ENCODE assay signal across 8 cellular contexts in genomic region chr2:26243643-26244478, GRCh38. TPM values are rescaled to one million over a fixed set of nuclear protein-coding genes. Genes with fewer than 3 reads are reported as not detected.
DNase-seq lines count a peak whose midpoint lies in the region; ATAC-seq and TF ChIP-seq lines count a peak whose summit lies in the region.

No MANE protein-coding gene starts in this region.

- peak overlapping the region; percentile 95 for H3K4me3 ChIP-seq in CD4-positive, CD25-positive, alpha-beta regulatory T cell (ENCODE audit: low read depth, low read length)
- peak overlapping the region; percentile 68 to 97 (median 83) for H3K4me3 ChIP-seq in breast epithelium
- peak overlapping the region; percentile 88 for H3K4me3 ChIP-seq in kidney epithelial cell (ENCODE audit: low read depth, low read length)

- H3K36me3 ChIP-seq in CD4-positive, CD25-positive, alpha-beta regulatory T cell (ENCODE audit: control insufficient read depth, insufficient read depth, low read length): no peaks in the 10 kb centered on the region
- no peaks in the 10 kb centered on the region for H3K36me3 ChIP-seq in breast epithelium
- no peaks in the 10 kb centered on the region for H3K36me3 ChIP-seq in kidney epithelial cell (ENCODE audit: control insufficient read depth, insufficient read depth, low read length)

- H3K4me1 ChIP-seq in CD4-positive, CD25-positive, alpha-beta regulatory T cell (ENCODE audit: control insufficient read depth, insufficient read depth, low read length, poor library complexity, severe bottlenecking): peaks cover 46% of the 10 kb centered on the region
- H3K4me1 ChIP-seq in breast epithelium: peaks cover 0 to 8% of the 10 kb centered on the region in 2 donors

- H3K27me3 Mint-ChIP-seq in CD4-positive, CD25-positive, alpha-beta regulatory T cell: no peaks in the 10 kb centered on the region
- no peaks in the 10 kb centered on the region for H3K27me3 Mint-ChIP-seq in stimulated activated naive CD8-positive, alpha-beta T cell treated with anti-CD3 and anti-CD28 coated beads, Interleukin-15, amount 100 ng/mL, for 72 hours

- peak overlapping the region; percentile 96 for H3K27ac ChIP-seq in CD4-positive, CD25-positive, alpha-beta regulatory T cell (ENCODE audit: insufficient read depth, low read length, poor library complexity, severe bottlenecking)
- peak overlapping the region; percentile 98 to 99 for H3K27ac ChIP-seq in breast epithelium

- no peaks in the 10 kb centered on the region for H3K9me3 Mint-ChIP-seq in CD4-positive, CD25-positive, alpha-beta regulatory T cell
- H3K9me3 Mint-ChIP-seq in stimulated activated naive CD8-positive, alpha-beta T cell treated with anti-CD3 and anti-CD28 coated beads, Interleukin-15, amount 100 ng/mL, for 72 hours: no peaks in the 10 kb centered on the region

- peak; percentile 38 for ATAC-seq in CD4-positive, CD25-positive, alpha-beta regulatory T cell (ENCODE audit: low read depth in 2 of 2)
- ATAC-seq in GM18868 (IDR thresholded peaks at IDR 0.05; ENCODE audit: unreplicated experiment) (peak; percentile 18), HG03095 (IDR thresholded peaks at IDR 0.05; ENCODE audit: unreplicated experiment) (peak; percentile 15)
- ATAC-seq in stimulated activated naive CD8-positive, alpha-beta T cell treated with anti-CD3 and anti-CD28 coated beads, Interleukin-15, amount 100 ng/mL, for 72 hours: peak; percentile 57

- TF ChIP-seq POLR2A in breast epithelium (IDR thresholded peaks at IDR 0.05): no peak

- no peaks in the 10 kb centered on the region for H3K9me3 ChIP-seq in CD4-positive, CD25-positive, alpha-beta regulatory T cell (ENCODE audit: control insufficient read depth in 2 of 2, low read length in 2 of 2)
- H3K9me3 ChIP-seq in breast epithelium: no peaks in the 10 kb centered on the region

- intact Hi-C loops in breast epithelium (cut with DNase I; ENCODE audit: low total_unique reads): loop anchor here (10.0 kb wide), 1 partner anchor 81 kb away; no protein-coding TSS in a partner anchor

- H3K27me3 ChIP-seq in CD4-positive, CD25-positive, alpha-beta regulatory T cell (ENCODE audit: control insufficient read depth, insufficient read depth, low read length): no peaks in the 10 kb centered on the region
- H3K27me3 ChIP-seq in breast epithelium (no peaks in the 10 kb centered on the region), kidney epithelial cell (ENCODE audit: control insufficient read depth, insufficient read depth, low read length) (no peaks in the 10 kb centered on the region)

- peak overlapping the region; percentile 96 to 100 (median 99) for H3K4me3 Mint-ChIP-seq in CD4-positive, CD25-positive, alpha-beta regulatory T cell
- H3K4me3 Mint-ChIP-seq in stimulated activated naive CD8-positive, alpha-beta T cell treated with anti-CD3 and anti-CD28 coated beads, Interleukin-15, amount 100 ng/mL, for 72 hours: peak overlapping the region; percentile 94 to 96

- peak overlapping the region; percentile 99 to 100 (median 100) for H3K27ac Mint-ChIP-seq in CD4-positive, CD25-positive, alpha-beta regulatory T cell
- peak overlapping the region; percentile 100 for H3K27ac Mint-ChIP-seq in stimulated activated naive CD8-positive, alpha-beta T cell treated with anti-CD3 and anti-CD28 coated beads, Interleukin-15, amount 100 ng/mL, for 72 hours

- no peaks in the 10 kb centered on the region for H3K36me3 Mint-ChIP-seq in CD4-positive, CD25-positive, alpha-beta regulatory T cell

- peaks cover 31 to 74% (median 55%) of the 10 kb centered on the region in 4 donors for H3K4me1 Mint-ChIP-seq in CD4-positive, CD25-positive, alpha-beta regulatory T cell
- H3K4me1 Mint-ChIP-seq in stimulated activated naive CD8-positive, alpha-beta T cell treated with anti-CD3 and anti-CD28 coated beads, Interleukin-15, amount 100 ng/mL, for 72 hours: peaks cover 49% of the 10 kb centered on the region

- peak; percentile 2 to 53 (median 38) for DNase-seq in CD4-positive, CD25-positive, alpha-beta regulatory T cell
- DNase-seq in NOMO-1 treated with DMSO at 0.1 percent for 48 hours (lab: John Stamatoyannopoulos, UW; ENCODE audit: unreplicated experiment) (peak; percentile 63), breast epithelium (ENCODE audit: low spot score in 2 of 2) (no peak), kidney epithelial cell (ENCODE audit: low read depth) (no peak), NK-92 (lab: John Stamatoyannopoulos, UW; ENCODE audit: unreplicated experiment) (no peak)
- no peak for DNase-seq in stimulated activated naive CD8-positive, alpha-beta T cell treated with anti-CD3 and anti-CD28 coated beads, Interleukin-15, amount 100 ng/mL, for 72 hours

- TF ChIP-seq CTCF in breast epithelium (IDR thresholded peaks at IDR 0.05) (no peak), kidney epithelial cell (IDR thresholded peaks at IDR 0.05; ENCODE audit: insufficient read depth, low read length, poor library complexity, severe bottlenecking) (no peak)

RNA-seq across cellular contexts. Expression of gene HADHA, which starts 0.6 kb away (rescaled TPM):
- total RNA-seq in CD4-positive, CD25-positive, alpha-beta regulatory T cell: 68.8 TPM
- polyA plus RNA-seq in CD4-positive, CD25-positive, alpha-beta regulatory T cell: 100 to 1,000 TPM; 127 to 140 (median 131) TPM
- total RNA-seq in breast epithelium (100 to 1,000 TPM; 139 to 156 (median 141) TPM), kidney epithelial cell (109 and 115 TPM in 2 replicates)

RNA-seq across cellular contexts. Expression of gene HADHB, which starts 0.9 kb away (rescaled TPM):
- total RNA-seq in CD4-positive, CD25-positive, alpha-beta regulatory T cell: 58.9 TPM
- 100 to 1,000 TPM; 116 to 139 (median 127) TPM for polyA plus RNA-seq in CD4-positive, CD25-positive, alpha-beta regulatory T cell
- total RNA-seq in breast epithelium (100 to 1,000 TPM; 139 to 157 (median 147) TPM), kidney epithelial cell (98.3 and 105 TPM in 2 replicates)

Comparison
In these comparisons a context has a peak if more than half of its experiments do, and no peak if none do; other contexts are left out.
1. DNase-seq: peak in CD4-positive, CD25-positive, alpha-beta regulatory T cell (3 of 3) and NOMO-1 treated with DMSO at 0.1 percent for 48 hours (single experiment); none in breast epithelium (0 of 2), kidney epithelial cell (single experiment), stimulated activated naive CD8-positive, alpha-beta T cell treated with anti-CD3 and anti-CD28 coated beads, Interleukin-15, amount 100 ng/mL, for 72 hours (0 of 2) and NK-92 (single experiment).
2. Peak in every context shown above with its lines, with median percentiles within 50 percentile points of each other: ATAC-seq and H3K4me3 ChIP-seq.